33 cellular contexts compared by ENCODE assay signal in genomic region chr10:132766291-132766690, GRCh38. TPM values are rescaled to one million over a fixed set of nuclear protein-coding genes. Genes with fewer than 3 reads are reported as not detected.
"Had no signal": no experiment of that assay in that cellular context is flagged by ENCODE, and none has a peak within 500 bp of the region (broad histone marks: within the 10 kb centered on the region; RNA-seq: fewer than 3 reads in every experiment).

No MANE protein-coding gene starts in this region.

- H3K4me3 ChIP-seq: Peyer's patch had no signal

- DNase-seq: activated CD4-positive, alpha-beta T cell treated with anti-CD3 and anti-CD28 coated beads for 36 hours; activated CD4-positive, alpha-beta T cell treated with anti-CD3 and anti-CD28 coated beads, Interleukin-2, amount 10 ng/mL, durations not matched to agents 7 days and 5 days; activated CD4-positive, alpha-beta T cell treated with anti-CD3 and anti-CD28 coated beads, Interleukin-2, amount 50 U/mL, for 48 hours; activated CD8-positive, alpha-beta T cell treated with anti-CD3 and anti-CD28 coated beads, Interleukin-2, amount 10 ng/mL, durations not matched to agents 7 days and 5 days; activated gamma-delta T cell treated with Interleukin-2 at 50 U/mL for 16 hours; activated naive CD4-positive, alpha-beta T cell treated with anti-CD3 and anti-CD28 coated beads, Interleukin-2, amount 10 ng/mL, durations not matched to agents 7 days and 5 days; activated naive CD8-positive, alpha-beta T cell treated with anti-CD3 and anti-CD28 coated beads, Interleukin-2, amount 50 U/mL, for 24 hours; activated T-cell treated with anti-CD3 and anti-CD28 coated beads, Interleukin-2, amount 50 U/mL, for 24 hours; NCI-H1092 treated with DMSO at 0.1 percent for 48 hours; NCI-H1417; NCI-H146; NCI-H187; NCI-H2029 treated with DMSO at 0.1 percent for 48 hours; NCI-H2107; NCI-H2171; NCI-H510A; NCI-H526; NCI-H748 treated with DMSO at 0.1 percent for 48 hours; NK-92 treated with Interleukin-12 subunit alpha and Interleukin-12 subunit beta, amount 100 ng/mL, for 24 hours; PC-3; Peyer's patch; Right ventricle myocardium superior; SW 1271; T-helper 1 cell had no signal

- H3K9me3 ChIP-seq: Peyer's patch had no signal

- FAIRE-seq: TTC549 had no signal

- H3K27me3 ChIP-seq: Peyer's patch had no signal

- H3K4me1 ChIP-seq: Peyer's patch had no signal

- H3K27me3 Mint-ChIP-seq: activated CD4-positive, alpha-beta T cell treated with anti-CD3 and anti-CD28 coated beads for 36 hours; activated CD4-positive, alpha-beta T cell treated with anti-CD3 and anti-CD28 coated beads, Interleukin-2, amount 10 ng/mL, durations not matched to agents 7 days and 5 days; activated naive CD4-positive, alpha-beta T cell treated with anti-CD3 and anti-CD28 coated beads, Interleukin-2, amount 10 ng/mL, durations not matched to agents 7 days and 5 days; activated naive CD8-positive, alpha-beta T cell; activated naive CD8-positive, alpha-beta T cell treated with anti-CD3 and anti-CD28 coated beads, Interleukin-2, amount 50 U/mL, for 24 hours; activated T-cell treated with anti-CD3 and anti-CD28 coated beads, Interleukin-2, amount 50 U/mL, for 24 hours; central memory CD8-positive, alpha-beta T cell had no signal

- H3K4me1 Mint-ChIP-seq: activated CD4-positive, alpha-beta T cell treated with anti-CD3 and anti-CD28 coated beads, Interleukin-2, amount 10 ng/mL, durations not matched to agents 7 days and 5 days; activated naive CD4-positive, alpha-beta T cell treated with anti-CD3 and anti-CD28 coated beads, Interleukin-2, amount 10 ng/mL, durations not matched to agents 7 days and 5 days; brain had no signal

- H3K27ac ChIP-seq: Peyer's patch had no signal

- H3K27ac Mint-ChIP-seq: activated CD4-positive, alpha-beta T cell treated with anti-CD3 and anti-CD28 coated beads for 36 hours; activated CD4-positive, alpha-beta T cell treated with anti-CD3 and anti-CD28 coated beads, Interleukin-2, amount 10 ng/mL, durations not matched to agents 7 days and 5 days; activated CD8-positive, alpha-beta T cell treated with anti-CD3 and anti-CD28 coated beads, Interleukin-2, amount 10 ng/mL, durations not matched to agents 7 days and 5 days; activated naive CD4-positive, alpha-beta T cell treated with anti-CD3 and anti-CD28 coated beads, Interleukin-2, amount 10 ng/mL, durations not matched to agents 7 days and 5 days; activated naive CD8-positive, alpha-beta T cell; activated naive CD8-positive, alpha-beta T cell treated with anti-CD3 and anti-CD28 coated beads, Interleukin-2, amount 50 U/mL, for 24 hours; activated T-cell treated with anti-CD3 and anti-CD28 coated beads, Interleukin-2, amount 50 U/mL, for 24 hours; activated T-helper 2 cell treated with anti-CD3 and anti-CD28 coated beads, Interferon-gamma antibody, Interleukin-2, Interleukin-4, amounts not matched to agents 10 μg/mL and 5 μg/mL and 100 μg/mL, durations not matched to agents 14 hours and 24 hours and 36 hours had no signal

- H3K9me3 Mint-ChIP-seq: activated naive CD8-positive, alpha-beta T cell treated with anti-CD3 and anti-CD28 coated beads, Interleukin-2, amount 50 U/mL, for 24 hours; activated T-cell treated with anti-CD3 and anti-CD28 coated beads, Interleukin-2, amount 50 U/mL, for 24 hours; central memory CD8-positive, alpha-beta T cell had no signal

- ATAC-seq: activated CD4-positive, alpha-beta T cell treated with anti-CD3 and anti-CD28 coated beads for 36 hours; activated CD4-positive, CD25-positive, alpha-beta regulatory T cell treated with anti-CD3 and anti-CD28 coated beads, Interleukin-2, amount 50 U/mL, for 24 hours; activated CD8-positive, alpha-beta T cell treated with anti-CD3 and anti-CD28 coated beads, Interleukin-2, amount 10 ng/mL, durations not matched to agents 7 days and 5 days; activated naive CD8-positive, alpha-beta T cell treated with anti-CD3 and anti-CD28 coated beads, Interleukin-2, amount 50 U/mL, for 24 hours; PC-3 had no signal

- H3K4me3 Mint-ChIP-seq: activated CD4-positive, alpha-beta T cell treated with anti-CD3 and anti-CD28 coated beads for 36 hours; activated CD4-positive, alpha-beta T cell treated with anti-CD3 and anti-CD28 coated beads, Interleukin-2, amount 10 ng/mL, durations not matched to agents 7 days and 5 days; activated CD8-positive, alpha-beta T cell treated with anti-CD3 and anti-CD28 coated beads, Interleukin-2, amount 10 ng/mL, durations not matched to agents 7 days and 5 days; activated naive CD4-positive, alpha-beta T cell treated with anti-CD3 and anti-CD28 coated beads, Interleukin-2, amount 10 ng/mL, durations not matched to agents 7 days and 5 days; activated naive CD8-positive, alpha-beta T cell; activated naive CD8-positive, alpha-beta T cell treated with anti-CD3 and anti-CD28 coated beads, Interleukin-2, amount 50 U/mL, for 24 hours; activated T-cell treated with anti-CD3 and anti-CD28 coated beads, Interleukin-2, amount 50 U/mL, for 24 hours; brain; central memory CD8-positive, alpha-beta T cell had no signal

RNA-seq across cellular contexts. Expression of gene NKX6-2, which starts 19.7 kb away (rescaled TPM):
- total RNA-seq: activated CD4-positive, alpha-beta T cell treated with anti-CD3 and anti-CD28 coated beads for 36 hours; activated CD4-positive, alpha-beta T cell treated with anti-CD3 and anti-CD28 coated beads, Interleukin-2, amount 10 ng/mL, durations not matched to agents 7 days and 5 days; activated CD8-positive, alpha-beta T cell treated with anti-CD3 and anti-CD28 coated beads, Interleukin-2, amount 10 ng/mL, durations not matched to agents 7 days and 5 days; activated T-helper 2 cell treated with anti-CD3 and anti-CD28 coated beads, Interferon-gamma antibody, Interleukin-2, Interleukin-4, amounts not matched to agents 10 μg/mL and 5 μg/mL and 100 μg/mL, durations not matched to agents 14 hours and 24 hours and 36 hours; bronchial epithelial cell; M059J; PC-3; Peyer's patch; Right ventricle myocardium superior; T-helper 2 cell treated with Interferon-gamma antibody and Interleukin-4, amounts not matched to agents 100 ng/mL and 5 ng/mL, for 36 hours had no signal
